8 cellular contexts compared by ENCODE assay signal in the genomic region with DNA sequence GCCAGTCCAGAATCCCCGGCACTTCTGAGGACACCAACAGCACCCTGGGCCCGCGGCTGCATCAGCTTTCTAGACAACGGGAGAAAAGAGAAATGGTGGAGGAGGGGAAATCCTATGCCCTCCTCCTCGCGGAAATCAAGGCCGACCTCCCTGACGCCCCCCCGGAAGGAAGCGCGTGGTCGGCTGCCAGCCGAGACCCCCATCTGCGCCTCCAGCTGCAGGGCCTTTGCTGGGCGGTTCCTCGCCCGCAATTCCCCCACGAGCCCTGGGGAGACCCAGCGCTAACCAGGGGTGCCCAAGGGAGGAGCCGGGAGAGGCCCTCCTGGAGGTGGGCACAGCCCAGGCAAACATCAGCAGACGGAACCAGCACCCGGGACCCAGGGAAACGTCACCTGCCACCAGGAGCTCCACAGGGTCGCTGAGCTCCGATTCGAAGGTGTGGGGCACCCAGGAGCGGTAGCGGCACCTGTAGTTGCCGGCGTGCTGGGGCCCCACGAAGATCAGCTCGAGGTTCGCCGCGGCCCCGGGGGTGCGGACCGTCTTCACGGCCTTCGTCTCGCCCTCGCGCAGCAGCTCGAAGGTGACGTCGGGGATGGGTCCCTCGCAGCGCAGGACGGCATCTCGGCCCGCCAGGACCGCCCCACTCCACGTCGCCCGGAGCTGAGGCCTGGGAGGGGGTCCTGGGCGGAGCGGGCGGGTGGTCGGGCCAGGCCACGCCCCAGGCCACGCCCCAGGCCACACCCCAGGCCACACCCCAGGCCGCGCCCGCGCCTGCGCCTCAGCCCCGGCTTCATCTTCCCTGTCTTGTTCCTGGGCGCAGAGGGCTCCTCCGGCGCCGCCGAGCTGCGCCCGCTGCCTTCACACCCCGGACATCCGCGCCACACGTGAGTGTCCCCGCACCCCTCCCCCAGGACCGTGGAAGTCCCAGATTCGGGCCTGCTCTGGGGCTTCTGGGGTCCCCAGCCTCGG. TPM values are rescaled to one million over a fixed set of nuclear protein-coding genes. Genes with fewer than 3 reads are reported as not detected.
DNase-seq lines count a peak whose midpoint lies in the region; ATAC-seq and TF ChIP-seq lines count a peak whose summit lies in the region.

No MANE protein-coding gene starts in this region.

- H3K4me1 ChIP-seq in CD8-positive, alpha-beta T cell (ENCODE audit: insufficient read depth, low read length) = peaks cover 17% of the 10 kb centered on the region
- H3K4me1 ChIP-seq in OCI-LY7 (ENCODE audit: insufficient read depth, low read length, poor library complexity, severe bottlenecking) = peaks cover 18% of the 10 kb centered on the region

- peaks cover 11% of the 10 kb centered on the region for H3K79me2 ChIP-seq in OCI-LY7 (ENCODE audit: insufficient read depth, low read depth, low read length)

- H3K27ac ChIP-seq in CD8-positive, alpha-beta T cell (ENCODE audit: low read depth, low read length) = peak overlapping the region; percentile 63
- H3K27ac ChIP-seq in OCI-LY7 (ENCODE audit: low read depth, low read length, poor library complexity, severe bottlenecking) (peak overlapping the region; percentile 44), substantia nigra (ENCODE audit: low read depth, low read length, poor library complexity, severe bottlenecking) (peak overlapping the region; percentile 72)

- H3K4me3 Mint-ChIP-seq in CD8-positive, alpha-beta T cell = peak overlapping the region; percentile 91
- peak overlapping the region; percentile 92 for H3K4me3 Mint-ChIP-seq in activated T-helper 1 cell treated with anti-CD3 and anti-CD28 coated beads, Interleukin-12 subunit alpha, Interleukin-12 subunit beta, Interleukin-2, Interleukin-4 antibody, amounts not matched to agents 30 ng/mL and 10 ng/mL and 1 ng/mL, durations not matched to agents 14 hours and 24 hours and 36 hours
- H3K4me3 Mint-ChIP-seq in neural crest cell = peak overlapping the region; percentile 95

- BruUV-seq in OCI-LY7 (replicated peaks; lab: Mats Ljungman, UMichigan) = TSS peak; percentile 93

- peaks cover 10% of the 10 kb centered on the region for H3K36me3 Mint-ChIP-seq in CD8-positive, alpha-beta T cell
- peaks cover 12% of the 10 kb centered on the region for H3K36me3 Mint-ChIP-seq in activated T-helper 1 cell treated with anti-CD3 and anti-CD28 coated beads, Interleukin-12 subunit alpha, Interleukin-12 subunit beta, Interleukin-2, Interleukin-4 antibody, amounts not matched to agents 30 ng/mL and 10 ng/mL and 1 ng/mL, durations not matched to agents 14 hours and 24 hours and 36 hours (ENCODE audit: low read depth)
- H3K36me3 Mint-ChIP-seq in neural crest cell (ENCODE audit: low read depth) = peaks cover 6% of the 10 kb centered on the region

- H4K20me1 ChIP-seq in OCI-LY7 (ENCODE audit: insufficient read depth, low read length) = peaks cover 4% of the 10 kb centered on the region; the same call in 1 of the 2 replicates

- peak overlapping the region; percentile 90 for H2AFZ ChIP-seq in OCI-LY7 (ENCODE audit: low read length)

- no peaks in the 10 kb centered on the region for H3K9me2 ChIP-seq in OCI-LY7 (ENCODE audit: insufficient read depth, low read length)

- CTCF ChIA-PET in CD8-positive, alpha-beta T cell (lab: Charles Lee) = interaction anchor here (0.8 to 1.4 kb wide), 3 partner anchors 9 to 173 kb away, joined by 3 to 5 read pairs (median 3); no protein-coding TSS in a partner anchor
- CTCF ChIA-PET in OCI-LY7 (lab: Charles Lee; ENCODE audit: unreplicated experiment) = no interaction called here

- peak; percentile 41 to 84 (median 70) for DNase-seq in CD8-positive, alpha-beta T cell
- DNase-seq in OCI-LY7 (ENCODE audit: low spot score) (peak; percentile 89), fibroblast of the aortic adventitia (ENCODE audit: low read depth) (peak; percentile 54), neural crest cell (ENCODE audit: low read depth, low spot score) (peak; percentile 63), substantia nigra (lab: John Stamatoyannopoulos, UW) (peak in 46 of 49 donors; percentile 5 to 89 (median 58))
- peak; percentile 63 for DNase-seq in activated T-helper 1 cell treated with anti-CD3 and anti-CD28 coated beads, Interleukin-12 subunit alpha, Interleukin-12 subunit beta, Interleukin-2, Interleukin-4 antibody, amounts not matched to agents 30 ng/mL and 10 ng/mL and 1 ng/mL, durations not matched to agents 14 hours and 24 hours and 36 hours (ENCODE audit: low spot score)

- H3K36me3 ChIP-seq in CD8-positive, alpha-beta T cell (ENCODE audit: insufficient read depth, low read length) = no peaks in the 10 kb centered on the region
- H3K36me3 ChIP-seq in OCI-LY7 (ENCODE audit: insufficient read depth, low read length) = 0 out of 2 replicates have a peak, but pooled peaks cover 4% of the 10 kb centered on the region

- no peaks in the 10 kb centered on the region for H3K9me3 ChIP-seq in CD8-positive, alpha-beta T cell (ENCODE audit: low read length)
- H3K9me3 ChIP-seq in OCI-LY7 (ENCODE audit: low read length) = no peaks in the 10 kb centered on the region

- peaks cover 35% of the 10 kb centered on the region for H3K4me1 Mint-ChIP-seq in CD8-positive, alpha-beta T cell (ENCODE audit: low read depth)
- peaks cover 29% of the 10 kb centered on the region for H3K4me1 Mint-ChIP-seq in activated T-helper 1 cell treated with anti-CD3 and anti-CD28 coated beads, Interleukin-12 subunit alpha, Interleukin-12 subunit beta, Interleukin-2, Interleukin-4 antibody, amounts not matched to agents 30 ng/mL and 10 ng/mL and 1 ng/mL, durations not matched to agents 14 hours and 24 hours and 36 hours (ENCODE audit: low read depth)
- peaks cover 23% of the 10 kb centered on the region for H3K4me1 Mint-ChIP-seq in neural crest cell

- H3K27me3 ChIP-seq in CD8-positive, alpha-beta T cell (ENCODE audit: insufficient read depth, low read length) = no peaks in the 10 kb centered on the region

- no peak for TF ChIP-seq CTCF in CD8-positive, alpha-beta T cell (IDR thresholded peaks at IDR 0.05)
- TF ChIP-seq CTCF in OCI-LY7 (conservative IDR thresholded peaks at IDR 0.05; ENCODE audit: low read length) = no peak
- no peak for TF ChIP-seq CTCF in fibroblast of the aortic adventitia (IDR thresholded peaks at IDR 0.05; ENCODE audit: insufficient read depth, low read length)
- TF ChIP-seq CTCF in neural crest cell (conservative IDR thresholded peaks at IDR 0.05) = no peak

- POLR2A ChIA-PET in CD8-positive, alpha-beta T cell (lab: Charles Lee) = interaction anchor here (0.6 to 3.4 kb wide), 11 partner anchors 10 to 255 kb away, joined by 3 to 38 read pairs (median 4); a partner anchor contains a TSS
- POLR2A ChIA-PET in OCI-LY7 (lab: Charles Lee) = interaction anchor here (0.9 to 2.6 kb wide), 2 partner anchors 16 to 33 kb away, joined by 4 to 21 read pairs; a partner anchor contains a TSS

- peak overlapping the region; percentile 93 for H3K27ac Mint-ChIP-seq in CD8-positive, alpha-beta T cell
- H3K27ac Mint-ChIP-seq in activated T-helper 1 cell treated with anti-CD3 and anti-CD28 coated beads, Interleukin-12 subunit alpha, Interleukin-12 subunit beta, Interleukin-2, Interleukin-4 antibody, amounts not matched to agents 30 ng/mL and 10 ng/mL and 1 ng/mL, durations not matched to agents 14 hours and 24 hours and 36 hours = peak overlapping the region; percentile 83
- peak overlapping the region; percentile 87 for H3K27ac Mint-ChIP-seq in neural crest cell (ENCODE audit: unreplicated experiment)

- H3K4me2 ChIP-seq in OCI-LY7 (ENCODE audit: low read length) = peak overlapping the region; percentile 100

- H3K4me3 ChIP-seq in CD8-positive, alpha-beta T cell (ENCODE audit: low read depth, low read length) = peak overlapping the region; percentile 95
- peak overlapping the region; percentile 79 for H3K4me3 ChIP-seq in OCI-LY7 (ENCODE audit: low read depth, low read length, poor library complexity, severe bottlenecking)
- H3K4me3 ChIP-seq in fibroblast of the aortic adventitia (ENCODE audit: low read depth, low read length) = peak overlapping the region; percentile 72

- H3K27me3 Mint-ChIP-seq in CD8-positive, alpha-beta T cell (ENCODE audit: low read depth) = no peaks in the 10 kb centered on the region
- H3K27me3 Mint-ChIP-seq in activated T-helper 1 cell treated with anti-CD3 and anti-CD28 coated beads, Interleukin-12 subunit alpha, Interleukin-12 subunit beta, Interleukin-2, Interleukin-4 antibody, amounts not matched to agents 30 ng/mL and 10 ng/mL and 1 ng/mL, durations not matched to agents 14 hours and 24 hours and 36 hours (ENCODE audit: insufficient read depth) = no peaks in the 10 kb centered on the region
- peaks cover 18% of the 10 kb centered on the region for H3K27me3 Mint-ChIP-seq in neural crest cell (ENCODE audit: low read depth)

- ATAC-seq in CD8-positive, alpha-beta T cell = peak; percentile 90
- ATAC-seq in GM19438 (IDR thresholded peaks at IDR 0.05; ENCODE audit: low read depth, unreplicated experiment) (peak; percentile 85), HG03565 (IDR thresholded peaks at IDR 0.05; ENCODE audit: unreplicated experiment) (peak; percentile 74)

- intact Hi-C loops in CD8-positive, alpha-beta T cell (cut with DNase I, micrococcal nuclease) = loop anchor here (1.0 to 5.0 kb wide), 7 partner anchors 9 to 62 kb away; a partner anchor contains a TSS
- intact Hi-C loops in OCI-LY7 (cut with micrococcal nuclease; ENCODE audit: unreplicated experiment) = loop anchor here (2.0 to 5.0 kb wide), 3 partner anchors 20 to 130 kb away; a partner anchor contains a TSS
- intact Hi-C loops in activated T-helper 1 cell treated with anti-CD3 and anti-CD28 coated beads, Interleukin-12 subunit alpha, Interleukin-12 subunit beta, Interleukin-2, Interleukin-4 antibody, amounts not matched to agents 30 ng/mL and 10 ng/mL and 1 ng/mL, durations not matched to agents 14 hours and 24 hours and 36 hours (cut with micrococcal nuclease) = loop anchor here (1.0 to 5.0 kb wide), 8 partner anchors 15 to 119 kb away; a partner anchor contains a TSS

- no peaks in the 10 kb centered on the region for H3K9me3 Mint-ChIP-seq in CD8-positive, alpha-beta T cell
- no peaks in the 10 kb centered on the region for H3K9me3 Mint-ChIP-seq in activated T-helper 1 cell treated with anti-CD3 and anti-CD28 coated beads, Interleukin-12 subunit alpha, Interleukin-12 subunit beta, Interleukin-2, Interleukin-4 antibody, amounts not matched to agents 30 ng/mL and 10 ng/mL and 1 ng/mL, durations not matched to agents 14 hours and 24 hours and 36 hours
- no peaks in the 10 kb centered on the region for H3K9me3 Mint-ChIP-seq in neural crest cell

RNA-seq across cellular contexts. Expression of a gene that starts 6.0 kb away (rescaled TPM):
- 10 to 100 TPM; 29.3 to 29.9 TPM for total RNA-seq in CD8-positive, alpha-beta T cell
- 21.3 and 47.2 TPM in 2 replicates for total RNA-seq in OCI-LY7 (2014; rRNA removed; shearing (Covaris generic))
- total RNA-seq in OCI-LY7 (2022) = 24.5 and 26.9 TPM in 2 replicates
- 7.1 and 7.7 TPM in 2 replicates for total RNA-seq in activated T-helper 1 cell treated with anti-CD3 and anti-CD28 coated beads, Interleukin-12 subunit alpha, Interleukin-12 subunit beta, Interleukin-2, Interleukin-4 antibody, amounts not matched to agents 30 ng/mL and 10 ng/mL and 1 ng/mL, durations not matched to agents 14 hours and 24 hours and 36 hours
- total RNA-seq in fibroblast of the aortic adventitia (ENCODE audit: low replicate concordance) = 6.8 TPM in 1 of 2 replicates, not detected in the other
- total RNA-seq in neural crest cell = 17.6 and 17.8 TPM in 2 replicates

RNA-seq across cellular contexts. Expression of a gene that starts 15.3 kb away (rescaled TPM):
- 1 to 10 TPM in 1 of 2 experiments, under 1 TPM in 1; 0.79 to 1.2 TPM for total RNA-seq in CD8-positive, alpha-beta T cell
- total RNA-seq in OCI-LY7 (2014; rRNA removed; shearing (Covaris generic)) = 2.8 and 3.6 TPM in 2 replicates
- 4.5 and 6.1 TPM in 2 replicates for total RNA-seq in OCI-LY7 (2022)
- total RNA-seq in activated T-helper 1 cell treated with anti-CD3 and anti-CD28 coated beads, Interleukin-12 subunit alpha, Interleukin-12 subunit beta, Interleukin-2, Interleukin-4 antibody, amounts not matched to agents 30 ng/mL and 10 ng/mL and 1 ng/mL, durations not matched to agents 14 hours and 24 hours and 36 hours = 0.76 and 0.93 TPM in 2 replicates
- total RNA-seq in fibroblast of the aortic adventitia (ENCODE audit: low replicate concordance) = 0.98 and 1.1 TPM in 2 replicates
- total RNA-seq in neural crest cell = 8.4 and 9.1 TPM in 2 replicates

RNA-seq across cellular contexts. Expression of a gene that starts 20.5 kb away (rescaled TPM):
- total RNA-seq in CD8-positive, alpha-beta T cell = 1 to 10 TPM; 1.7 to 2.2 TPM
- 2.6 and 3.3 TPM in 2 replicates for total RNA-seq in OCI-LY7 (2014; rRNA removed; shearing (Covaris generic))
- total RNA-seq in OCI-LY7 (2022) (3.7 and 5.1 TPM in 2 replicates), fibroblast of the aortic adventitia (ENCODE audit: low replicate concordance) (2.9 and 4.1 TPM in 2 replicates), neural crest cell (6.2 and 6.3 TPM in 2 replicates)
- 4.7 and 4.8 TPM in 2 replicates for total RNA-seq in activated T-helper 1 cell treated with anti-CD3 and anti-CD28 coated beads, Interleukin-12 subunit alpha, Interleukin-12 subunit beta, Interleukin-2, Interleukin-4 antibody, amounts not matched to agents 30 ng/mL and 10 ng/mL and 1 ng/mL, durations not matched to agents 14 hours and 24 hours and 36 hours

RNA-seq across cellular contexts. Expression of a gene that starts 33.6 kb away (rescaled TPM):
- 1 to 10 TPM; 1.2 to 1.3 TPM for total RNA-seq in CD8-positive, alpha-beta T cell
- 1.8 and 3.0 TPM in 2 replicates for total RNA-seq in OCI-LY7 (2014; rRNA removed; shearing (Covaris generic))
- total RNA-seq in OCI-LY7 (2022) (5.3 and 5.8 TPM in 2 replicates), fibroblast of the aortic adventitia (ENCODE audit: low replicate concordance) (2.6 and 3.4 TPM in 2 replicates), neural crest cell (4.5 and 5.0 TPM in 2 replicates)
- 0.86 and 1.4 TPM in 2 replicates for total RNA-seq in activated T-helper 1 cell treated with anti-CD3 and anti-CD28 coated beads, Interleukin-12 subunit alpha, Interleukin-12 subunit beta, Interleukin-2, Interleukin-4 antibody, amounts not matched to agents 30 ng/mL and 10 ng/mL and 1 ng/mL, durations not matched to agents 14 hours and 24 hours and 36 hours

RNA-seq across cellular contexts. Expression of a gene that starts 39.8 kb away (rescaled TPM):
- total RNA-seq in CD8-positive, alpha-beta T cell = 1,000 to 10,000 TPM; 1,884 to 1,887 TPM
- total RNA-seq in OCI-LY7 (2014; rRNA removed; shearing (Covaris generic)) = 3,315 and 3,333 TPM in 2 replicates
- total RNA-seq in OCI-LY7 (2022) = 1,573 and 1,607 TPM in 2 replicates
- 1,157 and 1,161 TPM in 2 replicates for total RNA-seq in activated T-helper 1 cell treated with anti-CD3 and anti-CD28 coated beads, Interleukin-12 subunit alpha, Interleukin-12 subunit beta, Interleukin-2, Interleukin-4 antibody, amounts not matched to agents 30 ng/mL and 10 ng/mL and 1 ng/mL, durations not matched to agents 14 hours and 24 hours and 36 hours
- 178 and 1,453 TPM in 2 replicates for total RNA-seq in fibroblast of the aortic adventitia (ENCODE audit: low replicate concordance)
- total RNA-seq in neural crest cell = 1,209 and 1,215 TPM in 2 replicates

Comparison
In these comparisons a context has a peak if more than half of its experiments do, and no peak if none do; other contexts are left out.
1. Peak in every context shown above with its lines: DNase-seq, ATAC-seq, H3K4me3 ChIP-seq and H3K27ac ChIP-seq.